Comparison of ENCODE assay signal across 14 cellular contexts in the genomic region with DNA sequence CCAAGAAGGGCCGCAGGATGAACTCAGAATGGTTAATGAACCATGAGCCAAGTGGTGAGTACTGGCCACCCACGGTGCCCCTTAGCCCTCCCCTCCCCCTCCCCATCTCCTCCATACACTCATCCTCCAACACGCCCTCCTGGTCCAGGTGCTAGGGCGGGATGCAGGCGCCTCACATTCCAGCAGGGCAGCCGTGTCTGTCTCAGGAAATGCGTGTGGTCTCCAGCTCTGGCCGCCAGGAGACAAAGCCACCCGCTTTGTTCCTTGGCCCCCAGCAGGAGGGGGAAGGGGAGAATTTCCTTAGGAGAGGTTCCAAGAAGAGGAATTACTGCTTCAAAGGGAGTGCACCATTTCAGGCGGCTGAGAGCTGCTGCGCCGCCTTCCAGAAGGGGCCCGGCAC. TPM values are rescaled to one million over a fixed set of nuclear protein-coding genes. Genes with fewer than 3 reads are reported as not detected.
A peak's percentile ranks its signal among the peaks of the same experiment; 100 is the strongest.
DNase-seq lines count a peak whose midpoint lies in the region; ATAC-seq, FAIRE-seq and TF ChIP-seq lines count a peak whose summit lies in the region.
"Had no signal": no experiment of that assay in that cellular context is flagged by ENCODE, and none has a peak within 500 bp of the region (broad histone marks: within the 10 kb centered on the region; RNA-seq: fewer than 3 reads in every experiment).

No MANE protein-coding gene starts in this region.

- H3K4me1 Mint-ChIP-seq in activated CD4-positive, alpha-beta T cell treated with anti-CD3 and anti-CD28 coated beads for 36 hours = peaks cover 33% of the 10 kb centered on the region

- POLR2A ChIA-PET in activated CD4-positive, alpha-beta T cell treated with anti-CD3 and anti-CD28 coated beads for 36 hours (lab: Charles Lee) = no interaction called here

- no peaks in the 10 kb centered on the region for H3K27me3 ChIP-seq in GM23248 (replicated peaks; ENCODE audit: insufficient read depth)

- no peaks in the 10 kb centered on the region for H3K27me3 Mint-ChIP-seq in activated CD4-positive, alpha-beta T cell treated with anti-CD3 and anti-CD28 coated beads for 36 hours
- H3K27me3 Mint-ChIP-seq: activated CD8-positive, alpha-beta memory T cell treated with anti-CD3 and anti-CD28 coated beads, Interleukin-2, amount 10 ng/mL, durations not matched to agents 7 days and 5 days had no signal

- H3K9me3 Mint-ChIP-seq in activated CD4-positive, alpha-beta T cell treated with anti-CD3 and anti-CD28 coated beads for 36 hours (ENCODE audit: low read depth) = no peaks in the 10 kb centered on the region
- H3K9me3 Mint-ChIP-seq: T-helper 2 cell treated with Interferon-gamma antibody and Interleukin-4, amounts not matched to agents 5 μg/mL and 100 μg/mL, for 36 hours had no signal

- intact Hi-C loops in activated CD4-positive, alpha-beta T cell treated with anti-CD3 and anti-CD28 coated beads for 36 hours (cut with DNase I, micrococcal nuclease) = no loop called here

- no peaks in the 10 kb centered on the region for H3F3A ChIP-seq in GM23248 (ENCODE audit: insufficient read depth)

- no peak overlapping the region for H3K4me3 Mint-ChIP-seq in activated CD4-positive, alpha-beta T cell treated with anti-CD3 and anti-CD28 coated beads for 36 hours
- H3K4me3 Mint-ChIP-seq: activated CD8-positive, alpha-beta memory T cell treated with anti-CD3 and anti-CD28 coated beads, Interleukin-2, amount 10 ng/mL, durations not matched to agents 7 days and 5 days; T-helper 2 cell treated with Interferon-gamma antibody and Interleukin-4, amounts not matched to agents 5 μg/mL and 100 μg/mL, for 36 hours had no signal

- no peak overlapping the region for H3K4me2 ChIP-seq in GM23248 (ENCODE audit: unreplicated experiment)

- H3K9me2 ChIP-seq in GM23248 (ENCODE audit: insufficient read depth) = no peaks in the 10 kb centered on the region

- no peaks in the 10 kb centered on the region for H3K79me2 ChIP-seq in GM23248 (ENCODE audit: insufficient read depth)

- no peak for ATAC-seq in activated CD4-positive, alpha-beta T cell treated with anti-CD3 and anti-CD28 coated beads for 36 hours
- ATAC-seq in GM21390 (IDR thresholded peaks at IDR 0.05; ENCODE audit: unreplicated experiment) = no peak
- ATAC-seq: activated CD8-positive, alpha-beta memory T cell treated with anti-CD3 and anti-CD28 coated beads, Interleukin-2, amount 10 ng/mL, durations not matched to agents 7 days and 5 days; right cardiac atrium had no signal

- in situ Hi-C loops in GM23248 (cut with MboI) = no loop called here

- H2AFZ ChIP-seq in GM23248 = no peak overlapping the region

- H3K9ac ChIP-seq in GM23248 = no peak overlapping the region

- no peak overlapping the region for H3K27ac ChIP-seq in GM23248

- no peak for TF ChIP-seq CTCF in GM20000 (IDR thresholded peaks at IDR 0.05; ENCODE audit: extremely low read depth, missing control alignments)

- CTCF ChIA-PET in activated CD4-positive, alpha-beta T cell treated with anti-CD3 and anti-CD28 coated beads for 36 hours (lab: Charles Lee) = no interaction called here

- 75 to 76% methylated on average over 13 of the region's 13 CpGs for WGBS in GM23248 (ENCODE audit: low coverage in 1 of 2, low lambda C conversion rate in 2 of 2, missing lambda C conversion rate in 2 of 2), 2 experiments

- H3K36me3 Mint-ChIP-seq in activated CD4-positive, alpha-beta T cell treated with anti-CD3 and anti-CD28 coated beads for 36 hours (ENCODE audit: low read depth) = no peaks in the 10 kb centered on the region
- H3K36me3 Mint-ChIP-seq: activated CD8-positive, alpha-beta memory T cell treated with anti-CD3 and anti-CD28 coated beads, Interleukin-2, amount 10 ng/mL, durations not matched to agents 7 days and 5 days had no signal

- H3K4me3 ChIP-seq in GM23248 = no peak overlapping the region

- H3K4me1 ChIP-seq in GM23248 (ENCODE audit: insufficient read depth) = peaks cover 20% of the 10 kb centered on the region

- peak; percentile 9 for DNase-seq in GM23248
- DNase-seq in RPMI7951 (ENCODE audit: low read depth) = peak; percentile 89
- DNase-seq in glomerular visceral epithelial cell (ENCODE audit: extremely low spot score) = peak; percentile 99
- peak; percentile 94 for DNase-seq in renal cortical epithelial cell (ENCODE audit: low read depth)
- DNase-seq in GM20000 (ENCODE audit: low spot score) = no peak
- DNase-seq in activated CD4-positive, alpha-beta T cell treated with anti-CD3 and anti-CD28 coated beads for 36 hours = no peak
- no peak for DNase-seq in GM19239 (ENCODE audit: insufficient read length, low spot score)
- DNase-seq: activated CD8-positive, alpha-beta memory T cell treated with anti-CD3 and anti-CD28 coated beads, Interleukin-2, amount 10 ng/mL, durations not matched to agents 7 days and 5 days; amygdala; right cardiac atrium had no signal

- no peaks in the 10 kb centered on the region for H3K36me3 ChIP-seq in GM23248 (ENCODE audit: low read depth)

- no peaks in the 10 kb centered on the region for H3K9me3 ChIP-seq in GM23248 (ENCODE audit: low read depth)

- FAIRE-seq in GM19239 (lab: Jason Lieb, UNC) = no peak
- FAIRE-seq: D721Med, GM18507 had no signal

- H4K20me1 ChIP-seq in GM23248 (ENCODE audit: insufficient read depth) = no peaks in the 10 kb centered on the region

- no peak overlapping the region for H3K27ac Mint-ChIP-seq in activated CD4-positive, alpha-beta T cell treated with anti-CD3 and anti-CD28 coated beads for 36 hours
- H3K27ac Mint-ChIP-seq: activated CD8-positive, alpha-beta memory T cell treated with anti-CD3 and anti-CD28 coated beads, Interleukin-2, amount 10 ng/mL, durations not matched to agents 7 days and 5 days had no signal

RNA-seq across cellular contexts. Expression of gene RMI2, which starts 29.8 kb away (rescaled TPM):
- 8.5 and 20.6 TPM in 2 replicates for total RNA-seq in GM23248 (2014; rRNA removed; shearing (Covaris generic))
- polyA plus RNA-seq in GM23248 (2016; fragmentation: Nextera tagmentation; extraction: Ambion mirVana) = 11.9 and 12.8 TPM in 2 replicates
- 33.2 and 33.4 TPM in 2 replicates for total RNA-seq in RPMI7951 (2014; rRNA removed; shearing (Covaris generic))
- 6.0 and 7.3 TPM in 2 replicates for total RNA-seq in renal cortical epithelial cell
- 10 to 100 TPM; 56.0 to 69.8 TPM for total RNA-seq in activated CD4-positive, alpha-beta T cell treated with anti-CD3 and anti-CD28 coated beads for 36 hours

RNA-seq across cellular contexts. Expression of gene PRM1, which starts 34.4 kb away (rescaled TPM):
- not detected in 2 replicates for total RNA-seq in GM23248 (2014; rRNA removed; shearing (Covaris generic))
- not detected in 2 replicates for polyA plus RNA-seq in GM23248 (2016; fragmentation: Nextera tagmentation; extraction: Ambion mirVana)
- total RNA-seq in RPMI7951 (2014; rRNA removed; shearing (Covaris generic)) = not detected in 2 replicates
- total RNA-seq in renal cortical epithelial cell = not detected in 2 replicates
- not detected for total RNA-seq in activated CD4-positive, alpha-beta T cell treated with anti-CD3 and anti-CD28 coated beads for 36 hours
- total RNA-seq: activated CD8-positive, alpha-beta memory T cell treated with anti-CD3 and anti-CD28 coated beads, Interleukin-2, amount 10 ng/mL, durations not matched to agents 7 days and 5 days; right cardiac atrium had no signal
- polyA plus RNA-seq: right cardiac atrium had no signal

RNA-seq across cellular contexts. Expression of gene PRM2, which starts 39.2 kb away (rescaled TPM):
- total RNA-seq in GM23248 (2014; rRNA removed; shearing (Covaris generic)) = not detected in 2 replicates
- polyA plus RNA-seq in GM23248 (2016; fragmentation: Nextera tagmentation; extraction: Ambion mirVana) = not detected in 2 replicates
- not detected in 2 replicates for total RNA-seq in RPMI7951 (2014; rRNA removed; shearing (Covaris generic))
- not detected in 2 replicates for total RNA-seq in renal cortical epithelial cell
- total RNA-seq in activated CD4-positive, alpha-beta T cell treated with anti-CD3 and anti-CD28 coated beads for 36 hours = not detected
- total RNA-seq: activated CD8-positive, alpha-beta memory T cell treated with anti-CD3 and anti-CD28 coated beads, Interleukin-2, amount 10 ng/mL, durations not matched to agents 7 days and 5 days; right cardiac atrium had no signal
- polyA plus RNA-seq: right cardiac atrium had no signal

RNA-seq across cellular contexts. Expression of gene PRM3, which starts 42.1 kb away (rescaled TPM):
- not detected in 2 replicates for total RNA-seq in GM23248 (2014; rRNA removed; shearing (Covaris generic))
- polyA plus RNA-seq in GM23248 (2016; fragmentation: Nextera tagmentation; extraction: Ambion mirVana) = not detected in 2 replicates
- total RNA-seq in RPMI7951 (2014; rRNA removed; shearing (Covaris generic)) = not detected in 2 replicates
- total RNA-seq in renal cortical epithelial cell = not detected in 2 replicates
- not detected for total RNA-seq in activated CD4-positive, alpha-beta T cell treated with anti-CD3 and anti-CD28 coated beads for 36 hours
- total RNA-seq: activated CD8-positive, alpha-beta memory T cell treated with anti-CD3 and anti-CD28 coated beads, Interleukin-2, amount 10 ng/mL, durations not matched to agents 7 days and 5 days; right cardiac atrium had no signal
- polyA plus RNA-seq: right cardiac atrium had no signal

RNA-seq across cellular contexts. Expression of gene TNP2, which starts 46.4 kb away (rescaled TPM):
- total RNA-seq in GM23248 (2014; rRNA removed; shearing (Covaris generic)) = not detected in 2 replicates
- polyA plus RNA-seq in GM23248 (2016; fragmentation: Nextera tagmentation; extraction: Ambion mirVana) = not detected in 2 replicates
- total RNA-seq in RPMI7951 (2014; rRNA removed; shearing (Covaris generic)) = not detected in 2 replicates
- total RNA-seq in renal cortical epithelial cell = not detected in 2 replicates
- total RNA-seq in activated CD4-positive, alpha-beta T cell treated with anti-CD3 and anti-CD28 coated beads for 36 hours = not detected
- total RNA-seq: activated CD8-positive, alpha-beta memory T cell treated with anti-CD3 and anti-CD28 coated beads, Interleukin-2, amount 10 ng/mL, durations not matched to agents 7 days and 5 days; right cardiac atrium had no signal
- polyA plus RNA-seq: right cardiac atrium had no signal

Comparison
In these comparisons a context has a peak if more than half of its experiments do, and no peak if none do; other contexts are left out.
1. DNase-seq: peak in GM23248 (single experiment), RPMI7951 (single experiment), glomerular visceral epithelial cell (single experiment) and renal cortical epithelial cell (single experiment); none in GM20000 (single experiment), activated CD4-positive, alpha-beta T cell treated with anti-CD3 and anti-CD28 coated beads for 36 hours (single experiment) and GM19239 (single experiment).